Comparison of ENCODE assay signal across 8 cellular contexts in the genomic region with DNA sequence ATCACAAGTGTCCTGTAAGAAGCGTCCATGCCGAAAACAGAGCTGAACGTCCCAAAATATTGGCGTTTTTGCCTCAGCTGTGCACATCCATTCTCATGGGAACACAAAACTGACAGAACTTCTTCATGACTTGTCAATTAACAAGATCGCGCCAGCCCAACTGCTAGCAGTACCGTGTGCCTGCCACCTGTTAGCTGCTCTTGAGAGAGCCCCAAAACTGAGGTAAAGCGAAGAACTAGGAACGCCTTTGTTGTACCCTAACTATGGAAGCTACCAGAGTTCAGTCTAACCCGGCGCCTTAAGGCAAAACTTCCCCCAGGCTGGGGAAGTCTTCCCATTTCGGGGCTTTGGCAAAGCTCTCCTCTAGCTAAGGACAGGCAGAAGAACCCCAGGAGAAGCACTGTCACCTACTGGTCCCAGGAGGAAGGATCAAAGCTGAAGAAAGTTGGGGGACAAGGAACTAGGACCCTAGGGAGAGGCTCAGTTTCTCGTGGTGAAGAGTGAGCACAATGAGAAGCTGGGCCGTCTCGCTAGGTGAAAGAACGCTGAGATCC. TPM values are rescaled to one million over a fixed set of nuclear protein-coding genes. Genes with fewer than 3 reads are reported as not detected.
DNase-seq lines count a peak whose midpoint lies in the region; ATAC-seq and TF ChIP-seq lines count a peak whose summit lies in the region.

No MANE protein-coding gene starts in this region.

- H3K36me3 ChIP-seq in cardiac muscle cell (no peaks in the 10 kb centered on the region), fibroblast of lung (ENCODE audit: control insufficient read depth, insufficient read depth, low read length) (no peaks in the 10 kb centered on the region)

- peak overlapping the region; percentile 80 for H3K4me3 ChIP-seq in cardiac muscle cell
- peak overlapping the region; percentile 50 to 100 (median 86) for H3K4me3 ChIP-seq in fibroblast of lung (replicated peaks in 1 of 4; ENCODE audit: control extremely low read depth in 1 of 4, insufficient read depth in 1 of 4, low read depth in 3 of 4, low read length in 4 of 4)

- no peaks in the 10 kb centered on the region for H4K20me1 ChIP-seq in fibroblast of lung (ENCODE audit: control insufficient read depth, extremely low read depth, insufficient read depth, low read length)

- DNase-seq in cardiac muscle cell (ENCODE audit: low read depth in 1 of 2, low spot score in 1 of 2) (peak in 1 of 2 donors; percentile 12), Right ventricle myocardium inferior (ENCODE audit: missing footprints) (no peak), HK-2 (ENCODE audit: unreplicated experiment) (peak; percentile 42), fibroblast of lung (ENCODE audit: low read depth in 2 of 2) (peak in 1 of 2 donors; percentile 14), occipital lobe (lab: John Stamatoyannopoulos, UW) (peak; percentile 28), inferior parietal cortex (ENCODE audit: extremely low spot score) (no peak)
- peak; percentile 4 for DNase-seq in activated CD4-positive, alpha-beta T cell treated with anti-CD3 and anti-CD28 coated beads, Interleukin-2, amount 50 U/mL, for 1 hour

- H3K9ac ChIP-seq in fibroblast of lung (ENCODE audit: insufficient read depth, low read length): peak overlapping the region; percentile 70

- no peaks in the 10 kb centered on the region for H3K9me3 ChIP-seq in cardiac muscle cell (ENCODE audit: low read depth)
- H3K9me3 ChIP-seq in fibroblast of lung (ENCODE audit: control insufficient read depth, insufficient read depth, low read depth, low read length): no peaks in the 10 kb centered on the region

- H3K27ac ChIP-seq in cardiac muscle cell (peak overlapping the region; percentile 90), fibroblast of lung (ENCODE audit: insufficient read depth, low read length) (peak overlapping the region; percentile 81)

- peak overlapping the region; percentile 88 for H3K4me2 ChIP-seq in fibroblast of lung (ENCODE audit: extremely low read depth, insufficient read depth, low read length)

- H3K79me2 ChIP-seq in fibroblast of lung (ENCODE audit: control insufficient read depth, insufficient read depth, low read length): peaks cover 49% of the 10 kb centered on the region

- H3K4me1 ChIP-seq in cardiac muscle cell (ENCODE audit: low read depth) (peaks cover 11% of the 10 kb centered on the region), fibroblast of lung (ENCODE audit: control insufficient read depth, extremely low read depth, insufficient read depth, low read length) (peaks cover 4% of the 10 kb centered on the region)

- intact Hi-C loops in Right ventricle myocardium inferior (cut with DNase I): no loop called here

- TF ChIP-seq CTCF in cardiac muscle cell (IDR thresholded peaks at IDR 0.05; ENCODE audit: low read depth, low read length) (no peak), fibroblast of lung (conservative IDR thresholded peaks at IDR 0.05 in 1 of 2, IDR thresholded peaks at IDR 0.05 in 1 of 2; ENCODE audit: low read depth in 1 of 2, low read length in 2 of 2) (peak in 1 of 2 donors; percentile 10)

- H3K27me3 ChIP-seq in cardiac muscle cell: no peaks in the 10 kb centered on the region
- no peaks in the 10 kb centered on the region for H3K27me3 ChIP-seq in fibroblast of lung (ENCODE audit: control insufficient read depth, insufficient read depth, low read length)

- H2AFZ ChIP-seq in fibroblast of lung (ENCODE audit: low read length): peak overlapping the region; percentile 88

- ATAC-seq in Right ventricle myocardium inferior (no peak), HG03039 (IDR thresholded peaks at IDR 0.05; ENCODE audit: unreplicated experiment) (no peak)

RNA-seq across cellular contexts. Expression of gene EYA3, which starts 0.7 kb away (rescaled TPM):
- total RNA-seq in cardiac muscle cell: 17.6 and 21.7 TPM in 2 replicates
- polyA plus RNA-seq in cardiac muscle cell: 15.6 and 19.2 TPM in 2 replicates
- 18.3 TPM for total RNA-seq in Right ventricle myocardium inferior
- total RNA-seq in fibroblast of lung: 11.2 and 11.3 TPM in 2 replicates
- polyA plus RNA-seq in fibroblast of lung: 15.4 and 17.5 TPM in 2 replicates
- 8.5 and 8.7 TPM in 2 replicates for polyA plus RNA-seq in fibroblast of lung (2012)
- polyA minus RNA-seq in fibroblast of lung (ENCODE audit: low replicate concordance): 14.6 and 18.5 TPM in 2 replicates
- total RNA-seq in occipital lobe: 9.2 TPM

Comparison
In these comparisons a context has a peak if more than half of its experiments do, and no peak if none do; other contexts are left out.
1. DNase-seq: peak in HK-2 (single experiment), activated CD4-positive, alpha-beta T cell treated with anti-CD3 and anti-CD28 coated beads, Interleukin-2, amount 50 U/mL, for 1 hour (single experiment) and occipital lobe (single experiment); none in Right ventricle myocardium inferior (single experiment) and inferior parietal cortex (single experiment).